8 cellular contexts compared by ENCODE assay signal in genomic region chr12:14258468-14258947, GRCh38.
DNase-seq lines count a peak whose midpoint lies in the region; ATAC-seq and TF ChIP-seq lines count a peak whose summit lies in the region.

No MANE protein-coding gene starts in this region.

- H3K9me3 Mint-ChIP-seq in CD8-positive, alpha-beta memory T cell, result peaks cover 0 to 11% (median 7%) of the 10 kb centered on the region in 5 donors

- no peak overlapping the region; the same call in 1 of the 2 replicates for H2AFZ ChIP-seq in PC-9

- peaks cover 38% of the 10 kb centered on the region for H3K4me1 ChIP-seq in CD8-positive, alpha-beta memory T cell (ENCODE audit: insufficient read depth, low read length)
- H3K4me1 ChIP-seq in PC-9 (replicated peaks; ENCODE audit: insufficient read depth) (peaks cover 40% of the 10 kb centered on the region), esophagus muscularis mucosa (peaks cover 42 to 62% (median 54%) of the 10 kb centered on the region in 4 donors), psoas muscle (peaks cover 35% of the 10 kb centered on the region)

- intact Hi-C loops in PC-9 (cut with micrococcal nuclease; ENCODE audit: unreplicated experiment) (no loop called here), esophagus muscularis mucosa (cut with DNase I) (loop anchor here (5.0 kb wide), 2 partner anchors 109 to 159 kb away; partner anchors contain the start of gene ATF7IP), psoas muscle (cut with DNase I) (no loop called here)

- H3K36me3 ChIP-seq in CD8-positive, alpha-beta memory T cell (ENCODE audit: insufficient read depth, low read length), result no peaks in the 10 kb centered on the region
- H3K36me3 ChIP-seq in PC-9 (ENCODE audit: low read depth) (no peaks in the 10 kb centered on the region), esophagus muscularis mucosa (no peaks in the 10 kb centered on the region), psoas muscle (ENCODE audit: insufficient read depth in 1 of 2, low read depth in 1 of 2) (no peaks in the 10 kb centered on the region)

- POLR2A ChIA-PET in CD8-positive, alpha-beta memory T cell (lab: Charles Lee), result interaction anchor here (0.9 to 2.2 kb wide), 7 partner anchors 19 to 512 kb away, joined by 3 to 33 read pairs (median 5); partner anchors contain the start of gene ATF7IP
- POLR2A ChIA-PET in PC-9 (lab: Charles Lee; ENCODE audit: unreplicated experiment), result no interaction called here

- no peak for TF ChIP-seq EP300 in esophagus muscularis mucosa (IDR thresholded peaks at IDR 0.05)

- H3K27me3 ChIP-seq in CD8-positive, alpha-beta memory T cell (ENCODE audit: insufficient read depth, low read length, poor library complexity, severe bottlenecking), result no peaks in the 10 kb centered on the region
- H3K27me3 ChIP-seq in PC-9 (ENCODE audit: insufficient read depth, low read depth), result no peaks in the 10 kb centered on the region
- no peaks in the 10 kb centered on the region for H3K27me3 ChIP-seq in esophagus muscularis mucosa
- no peaks in the 10 kb centered on the region for H3K27me3 ChIP-seq in psoas muscle (ENCODE audit: insufficient read depth in 3 of 3, low read length in 2 of 3)

- H3K79me2 ChIP-seq in PC-9 (ENCODE audit: low read depth), result no peaks in the 10 kb centered on the region

- CTCF ChIA-PET in CD8-positive, alpha-beta memory T cell (lab: Charles Lee), result interaction anchor here (0.7 to 2.2 kb wide), 12 partner anchors 17 to 513 kb away, joined by 3 to 40 read pairs (median 4); partner anchors contain the start of gene ATF7IP
- CTCF ChIA-PET in PC-9 (lab: Charles Lee), result interaction anchor here (0.6 to 1.0 kb wide), 4 partner anchors 20 to 255 kb away, joined by 3 to 4 read pairs (median 3); partner anchors contain the start of gene ATF7IP

- no peaks in the 10 kb centered on the region for H3K9me3 ChIP-seq in CD8-positive, alpha-beta memory T cell (ENCODE audit: low read length)
- H3K9me3 ChIP-seq in PC-9 (ENCODE audit: insufficient read depth, low read depth) (no peaks in the 10 kb centered on the region; the same call in 1 of the 2 replicates), esophagus muscularis mucosa (peaks cover 0 to 5% (median 0%) of the 10 kb centered on the region in 4 donors), psoas muscle (no peaks in the 10 kb centered on the region)

- peak overlapping the region; percentile 78 to 98 (median 96) for H3K27ac Mint-ChIP-seq in CD8-positive, alpha-beta memory T cell

- peaks cover 0 to 10% (median 1%) of the 10 kb centered on the region in 3 donors for H3K36me3 Mint-ChIP-seq in CD8-positive, alpha-beta memory T cell

- H4K20me1 ChIP-seq in PC-9 (ENCODE audit: insufficient read depth), result no peaks in the 10 kb centered on the region

- peak overlapping the region; percentile 69 for H3K27ac ChIP-seq in CD8-positive, alpha-beta memory T cell (ENCODE audit: low read depth, low read length)
- peak overlapping the region; percentile 93 for H3K27ac ChIP-seq in PC-9
- H3K27ac ChIP-seq in esophagus muscularis mucosa (replicated peaks in 1 of 4), result peak overlapping the region; percentile 82 to 87 (median 86)
- H3K27ac ChIP-seq in psoas muscle, result peak overlapping the region; percentile 75

- H3K9me2 ChIP-seq in PC-9 (ENCODE audit: insufficient read depth), result no peaks in the 10 kb centered on the region

- no TSS peak for BruUV-seq in PC-9 (replicated peaks; lab: Mats Ljungman, UMichigan)

- TF ChIP-seq CTCF in PC-9 (conservative IDR thresholded peaks at IDR 0.05), result no peak
- TF ChIP-seq CTCF in esophagus muscularis mucosa (IDR thresholded peaks at IDR 0.05), result no peak
- TF ChIP-seq CTCF in psoas muscle (IDR thresholded peaks at IDR 0.05), result no peak

- H3K4me1 Mint-ChIP-seq in CD8-positive, alpha-beta memory T cell, result peaks cover 44 to 53% (median 49%) of the 10 kb centered on the region in 3 donors

- no peak for DNase-seq in CD8-positive, alpha-beta memory T cell
- DNase-seq in PC-9 (no peak), esophagus muscularis mucosa (ENCODE audit: extremely low spot score) (no peak), psoas muscle (peak; percentile 16 to 56), MV-4-11 (lab: John Stamatoyannopoulos, UW) (no peak), OCI-M1 (lab: John Stamatoyannopoulos, UW) (no peak), foreskin melanocyte (no peak)

- H3K4me3 Mint-ChIP-seq in CD8-positive, alpha-beta memory T cell, result peak overlapping the region in 4 of 7 donors; percentile 73 to 86 (median 84)

- H3K4me3 ChIP-seq in CD8-positive, alpha-beta memory T cell (ENCODE audit: low read length), result no peak overlapping the region
- H3K4me3 ChIP-seq in PC-9 (no peak overlapping the region), esophagus muscularis mucosa (peak overlapping the region in 1 of 4 donors; percentile 32), psoas muscle (no peak overlapping the region)

- TF ChIP-seq POLR2A in esophagus muscularis mucosa (IDR thresholded peaks at IDR 0.05; ENCODE audit: low read depth), result no peak

- peak overlapping the region; percentile 58 for H3K4me2 ChIP-seq in PC-9

- peaks cover 0 to 2% of the 10 kb centered on the region in 2 donors for H3K27me3 Mint-ChIP-seq in CD8-positive, alpha-beta memory T cell

- ATAC-seq in psoas muscle (no peak), GM21526 (IDR thresholded peaks at IDR 0.05; ENCODE audit: low FRiP score, unreplicated experiment) (no peak)

- WGBS in esophagus muscularis mucosa, result 57% methylated on average over 4 of the region's 4 CpGs
- 27 to 43% (median 35%) methylated on average over 4 of the region's 4 CpGs for WGBS in psoas muscle, 3 donors

- H3F3A ChIP-seq in PC-9 (ENCODE audit: insufficient read depth, low read depth), result peaks cover 19% of the 10 kb centered on the region

Comparison
In these comparisons a context has a peak if more than half of its experiments do, and no peak if none do; other contexts are left out.
1. DNase-seq: peak in psoas muscle (2 of 2); none in CD8-positive, alpha-beta memory T cell (0 of 5), PC-9 (0 of 2), esophagus muscularis mucosa (single experiment), MV-4-11 (single experiment), OCI-M1 (single experiment) and foreskin melanocyte (single experiment).
2. Peak in every context shown above with its lines, with median percentiles within 50 percentile points of each other: H3K27ac ChIP-seq.